In the genomic region with DNA sequence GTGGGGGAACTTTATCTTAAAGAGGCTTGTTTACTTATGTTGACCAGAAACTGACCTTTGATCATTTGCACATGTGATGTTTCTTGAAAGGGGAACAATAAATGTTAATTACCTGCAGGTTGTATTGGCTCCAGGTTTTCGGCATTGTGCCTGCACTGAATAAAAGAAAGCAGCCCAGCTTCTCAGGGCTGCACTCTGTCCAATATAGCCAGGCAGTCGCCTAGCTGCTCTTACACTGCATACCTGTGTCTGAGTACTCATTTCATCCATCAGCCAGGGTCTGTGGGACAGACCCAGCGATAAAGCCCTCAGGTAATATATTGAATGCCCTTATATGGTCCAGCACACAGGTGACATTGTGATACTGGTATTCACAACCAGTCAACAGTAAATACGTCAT, we compare ENCODE assay signal across 32 cellular contexts.
"Had no signal": no experiment of that assay in that cellular context is flagged by ENCODE, and none has a peak within 500 bp of the region (broad histone marks: within the 10 kb centered on the region; RNA-seq: fewer than 3 reads in every experiment).

No MANE protein-coding gene starts in this region.

- H3K9me3 ChIP-seq: adrenal gland had no signal

- DNase-seq: activated B cell treated with CpG ODN at 0.5 μM for 24 hours; activated CD4-positive, alpha-beta memory T cell treated with anti-CD3 and anti-CD28 coated beads for 36 hours; activated CD4-positive, alpha-beta T cell treated with anti-CD3 and anti-CD28 coated beads for 4 hours; activated CD4-positive, alpha-beta T cell treated with anti-CD3 and anti-CD28 coated beads, Interleukin-2, amount 10 ng/mL, durations not matched to agents 24 days and 14 days; activated CD4-positive, alpha-beta T cell treated with anti-CD3 and anti-CD28 coated beads, Interleukin-2, amount 50 U/mL, for 1 hour; activated CD4-positive, alpha-beta T cell treated with anti-CD3 and anti-CD28 coated beads, Interleukin-2, amount 50 U/mL, for 4 hours; activated CD4-positive, CD25-positive, alpha-beta regulatory T cell treated with anti-CD3 and anti-CD28 coated beads, Interleukin-2, amount 50 U/mL, for 72 hours; activated CD8-positive, alpha-beta memory T cell treated with anti-CD3 and anti-CD28 coated beads, Interleukin-2, amount 50 U/mL, for 4 hours; activated CD8-positive, alpha-beta T cell treated with anti-CD3 and anti-CD28 coated beads for 36 hours; activated effector memory CD4-positive, alpha-beta T cell treated with anti-CD3 and anti-CD28 coated beads, Interleukin-2, amount 50 U/mL, for 16 hours; activated gamma-delta T cell treated with Interleukin-2 at 50 U/mL for 16 hours; activated naive CD4-positive, alpha-beta T cell; activated naive CD4-positive, alpha-beta T cell treated with anti-CD3 and anti-CD28 coated beads for 36 hours; activated naive CD4-positive, alpha-beta T cell treated with anti-CD3 and anti-CD28 coated beads, Interleukin-2, amount 50 U/mL, for 16 hours; activated naive CD8-positive, alpha-beta T cell treated with anti-CD3 and anti-CD28 coated beads for 36 hours; activated T-cell treated with anti-CD3 and anti-CD28 coated beads for 4 hours; activated T-cell treated with anti-CD3 and anti-CD28 coated beads, Interleukin-2, amount 50 U/mL, for 1 hour; activated T-cell treated with anti-CD3 and anti-CD28 coated beads, Interleukin-2, amount 50 U/mL, for 4 hours; activated T-cell treated with anti-CD3 and anti-CD28 coated beads, Interleukin-2, amount 50 U/mL, for 72 hours; adrenal gland; amniotic stem cell; aorta; body of pancreas; brain microvascular endothelial cell; central memory CD4-positive, alpha-beta T cell; T-helper 1 cell; T-helper 2 cell; T-helper 9 cell had no signal

- FAIRE-seq: astrocyte, TTC549 had no signal

- H3K27ac ChIP-seq: adrenal gland, body of pancreas, brain microvascular endothelial cell, breast epithelium, VCaP had no signal

- H3K4me3 ChIP-seq: adrenal gland, body of pancreas, breast epithelium had no signal

- H3K36me3 ChIP-seq: adrenal gland, brain microvascular endothelial cell, breast epithelium had no signal

- H3K27me3 ChIP-seq: adrenal gland, body of pancreas, brain microvascular endothelial cell, breast epithelium had no signal

- H3K4me1 ChIP-seq: adrenal gland, body of pancreas, breast epithelium had no signal
